13 cellular contexts compared by ENCODE assay signal in the genomic region with DNA sequence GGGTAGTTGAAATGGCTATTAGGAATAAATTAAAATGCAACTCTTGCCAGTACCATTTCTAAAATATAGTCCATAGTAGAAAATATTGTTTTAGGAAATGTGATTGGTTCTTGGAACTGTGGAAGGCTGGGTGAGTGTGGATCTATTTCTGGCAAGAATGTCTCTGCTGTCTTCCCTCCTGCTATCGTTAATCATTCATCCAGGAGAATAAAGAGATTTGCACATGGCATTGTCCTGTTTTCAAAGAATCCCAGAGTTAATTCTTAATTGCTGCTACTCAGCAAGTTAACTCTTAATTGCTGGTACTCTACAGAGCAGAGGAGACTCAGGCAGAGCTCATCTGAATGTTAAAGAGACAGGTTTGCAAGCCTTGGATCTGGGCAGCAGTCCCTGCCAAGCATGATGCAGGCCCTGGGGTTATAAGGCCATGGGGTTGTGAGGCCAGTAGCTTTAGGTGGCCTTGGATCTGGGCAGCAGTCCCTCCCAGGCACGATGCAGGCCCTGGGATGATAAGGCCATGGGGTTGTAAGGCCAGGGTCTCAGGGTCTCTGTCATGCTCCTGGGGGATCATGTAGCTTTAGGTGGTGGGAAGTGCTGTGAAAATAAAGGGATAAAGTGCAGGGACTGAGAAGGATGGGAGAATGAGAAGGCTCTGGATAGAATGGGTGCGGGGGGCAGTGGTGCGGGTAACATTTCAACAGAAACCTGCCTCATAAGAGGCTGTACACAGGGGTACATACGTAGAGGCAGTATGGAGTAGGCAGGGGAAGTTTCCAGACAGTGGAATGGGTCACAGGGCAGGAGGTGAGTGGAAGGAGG.
DNase-seq lines count a peak whose midpoint lies in the region; ATAC-seq lines count a peak whose summit lies in the region.
"Had no signal": no experiment of that assay in that cellular context is flagged by ENCODE, and none has a peak within 500 bp of the region (broad histone marks: within the 10 kb centered on the region; RNA-seq: fewer than 3 reads in every experiment).

No MANE protein-coding gene starts in this region.

- no peak for DNase-seq in activated CD4-positive, alpha-beta T cell treated with anti-CD3 and anti-CD28 coated beads, Interleukin-2, amount 10 ng/mL, durations not matched to agents 24 days and 14 days
- no peak for DNase-seq in activated CD4-positive, alpha-beta T cell treated with anti-CD3 and anti-CD28 coated beads for 1 hour
- DNase-seq in central memory CD8-positive, alpha-beta T cell (ENCODE audit: low spot score in 2 of 2): no peak
- DNase-seq in left kidney (ENCODE audit: low read depth, low spot score) (peak; percentile 38), SKM-1 (lab: John Stamatoyannopoulos, UW; ENCODE audit: unreplicated experiment) (no peak), dermis blood vessel endothelial cell (no peak)
- DNase-seq in stimulated activated naive CD8-positive, alpha-beta T cell treated with anti-CD3 and anti-CD28 coated beads, Interleukin-15, amount 100 ng/mL, for 72 hours: no peak
- DNase-seq: H7, natural killer cell, NCI-H2029, substantia nigra had no signal

- H3K27me3 Mint-ChIP-seq in activated CD4-positive, alpha-beta T cell treated with anti-CD3 and anti-CD28 coated beads, Interleukin-2, amount 10 ng/mL, durations not matched to agents 24 days and 14 days: no peaks in the 10 kb centered on the region
- H3K27me3 Mint-ChIP-seq in central memory CD8-positive, alpha-beta T cell: no peaks in the 10 kb centered on the region
- H3K27me3 Mint-ChIP-seq in stimulated activated naive CD8-positive, alpha-beta T cell treated with anti-CD3 and anti-CD28 coated beads, Interleukin-15, amount 100 ng/mL, for 72 hours: no peaks in the 10 kb centered on the region
- H3K27me3 Mint-ChIP-seq: activated naive CD8-positive, alpha-beta T cell had no signal

- H3K9me3 Mint-ChIP-seq in activated CD4-positive, alpha-beta T cell treated with anti-CD3 and anti-CD28 coated beads, Interleukin-2, amount 10 ng/mL, durations not matched to agents 24 days and 14 days: no peaks in the 10 kb centered on the region
- H3K9me3 Mint-ChIP-seq in central memory CD8-positive, alpha-beta T cell: no peaks in the 10 kb centered on the region
- no peaks in the 10 kb centered on the region for H3K9me3 Mint-ChIP-seq in stimulated activated naive CD8-positive, alpha-beta T cell treated with anti-CD3 and anti-CD28 coated beads, Interleukin-15, amount 100 ng/mL, for 72 hours
- H3K9me3 Mint-ChIP-seq: natural killer cell had no signal

- no peak for ATAC-seq in central memory CD8-positive, alpha-beta T cell (replicated peaks; ENCODE audit: extremely low read depth, poor library complexity, severe bottlenecking)
- peak; percentile 16 for ATAC-seq in stimulated activated naive CD8-positive, alpha-beta T cell treated with anti-CD3 and anti-CD28 coated beads, Interleukin-15, amount 100 ng/mL, for 72 hours
- no peak for ATAC-seq in GM21737 (IDR thresholded peaks at IDR 0.05; ENCODE audit: unreplicated experiment)
- ATAC-seq: natural killer cell had no signal

- peaks cover 8% of the 10 kb centered on the region for H3K4me1 Mint-ChIP-seq in activated CD4-positive, alpha-beta T cell treated with anti-CD3 and anti-CD28 coated beads, Interleukin-2, amount 10 ng/mL, durations not matched to agents 24 days and 14 days
- H3K4me1 Mint-ChIP-seq in central memory CD8-positive, alpha-beta T cell: peaks cover 5% of the 10 kb centered on the region
- H3K4me1 Mint-ChIP-seq in stimulated activated naive CD8-positive, alpha-beta T cell treated with anti-CD3 and anti-CD28 coated beads, Interleukin-15, amount 100 ng/mL, for 72 hours: peaks cover 22% of the 10 kb centered on the region
- H3K4me1 Mint-ChIP-seq: natural killer cell had no signal

- no peak overlapping the region for H3K4me3 Mint-ChIP-seq in activated CD4-positive, alpha-beta T cell treated with anti-CD3 and anti-CD28 coated beads, Interleukin-2, amount 10 ng/mL, durations not matched to agents 24 days and 14 days
- H3K4me3 Mint-ChIP-seq in central memory CD8-positive, alpha-beta T cell: no peak overlapping the region
- H3K4me3 Mint-ChIP-seq in stimulated activated naive CD8-positive, alpha-beta T cell treated with anti-CD3 and anti-CD28 coated beads, Interleukin-15, amount 100 ng/mL, for 72 hours: no peak overlapping the region
- H3K4me3 Mint-ChIP-seq: activated naive CD8-positive, alpha-beta T cell; natural killer cell had no signal

- intact Hi-C loops in activated CD4-positive, alpha-beta T cell treated with anti-CD3 and anti-CD28 coated beads, Interleukin-2, amount 10 ng/mL, durations not matched to agents 24 days and 14 days (cut with micrococcal nuclease): no loop called here

- H3K27ac Mint-ChIP-seq in activated CD4-positive, alpha-beta T cell treated with anti-CD3 and anti-CD28 coated beads, Interleukin-2, amount 10 ng/mL, durations not matched to agents 24 days and 14 days: peak overlapping the region; percentile 54
- H3K27ac Mint-ChIP-seq in central memory CD8-positive, alpha-beta T cell (ENCODE audit: low read depth): peak overlapping the region; percentile 30
- H3K27ac Mint-ChIP-seq in stimulated activated naive CD8-positive, alpha-beta T cell treated with anti-CD3 and anti-CD28 coated beads, Interleukin-15, amount 100 ng/mL, for 72 hours: peak overlapping the region; percentile 60 to 83
- H3K27ac Mint-ChIP-seq: activated naive CD8-positive, alpha-beta T cell; natural killer cell had no signal

- peaks cover 8% of the 10 kb centered on the region for H3K36me3 Mint-ChIP-seq in activated CD4-positive, alpha-beta T cell treated with anti-CD3 and anti-CD28 coated beads, Interleukin-2, amount 10 ng/mL, durations not matched to agents 24 days and 14 days (ENCODE audit: low read depth)
- H3K36me3 Mint-ChIP-seq in central memory CD8-positive, alpha-beta T cell (ENCODE audit: insufficient read depth): peaks cover 17% of the 10 kb centered on the region
- H3K36me3 Mint-ChIP-seq: natural killer cell had no signal
